In genomic region chr15:40436116-40436891, GRCh38 we compare ENCODE assay signal across 8 cellular contexts. TPM values are rescaled to one million over a fixed set of nuclear protein-coding genes. Genes with fewer than 3 reads are reported as not detected.
DNase-seq lines count a peak whose midpoint lies in the region; ATAC-seq and TF ChIP-seq lines count a peak whose summit lies in the region.

No MANE protein-coding gene starts in this region.

- H3K4me3 ChIP-seq in foreskin fibroblast (ENCODE audit: low read depth in 1 of 2, low read length in 2 of 2): peak overlapping the region; percentile 36 to 41
- H3K4me3 ChIP-seq in skeletal muscle satellite cell (ENCODE audit: low read length): peak overlapping the region; percentile 52

- H3K4me1 ChIP-seq in skeletal muscle satellite cell (ENCODE audit: control insufficient read depth, insufficient read depth, low read length): peaks cover 16% of the 10 kb centered on the region

- H3K9ac ChIP-seq in skeletal muscle satellite cell (ENCODE audit: low read depth, low read length): no peak overlapping the region

- ATAC-seq in SK-N-SH treated with all-trans-retinoic acid at 6 μM for 48 hours (peak; percentile 15; the same call in 2 of the 3 replicates), HG02642 (IDR thresholded peaks at IDR 0.05; ENCODE audit: poor library complexity, unreplicated experiment) (no peak)

- peak overlapping the region; percentile 63 for H3K4me2 ChIP-seq in skeletal muscle satellite cell (ENCODE audit: low read length)

- H3K36me3 ChIP-seq in skeletal muscle satellite cell (ENCODE audit: insufficient read depth, low read length): no peaks in the 10 kb centered on the region

- H3K9me3 ChIP-seq in skeletal muscle satellite cell (replicated peaks; ENCODE audit: low read length): no peaks in the 10 kb centered on the region

- TF ChIP-seq CTCF in foreskin fibroblast (IDR thresholded peaks at IDR 0.05; ENCODE audit: low read depth, low read length): no peak

- peaks cover 75% of the 10 kb centered on the region for H3K27me3 ChIP-seq in skeletal muscle satellite cell (ENCODE audit: control insufficient read depth, insufficient read depth, low read length)

- DNase-seq in NCI-H1417 (lab: John Stamatoyannopoulos, UW): peak in 2 of 3 experiments; percentile 43 to 53
- no peak for DNase-seq in NCI-H1417 treated with DMSO at 0.1 percent for 48 hours (lab: John Stamatoyannopoulos, UW)
- DNase-seq in foreskin fibroblast: peak in 1 of 2 donors; percentile 37
- DNase-seq in superior temporal gyrus (ENCODE audit: extremely low spot score): no peak
- DNase-seq in globus pallidus (ENCODE audit: low spot score): no peak

TF ChIP-seq in SK-N-SH treated with all-trans-retinoic acid at 6 μM for 48 hours, 23 proteins besides CTCF, POLR2A, EP300 and RAD21:
- peak; percentile 38; the same call in 1 of the 2 replicates for TF ChIP-seq PATZ1 (CRISPR knock-in tag; IDR thresholded peaks at IDR 0.05; ENCODE audit: borderline replicate concordance)
- TF ChIP-seq ZNF8 (CRISPR knock-in tag; IDR thresholded peaks at IDR 0.05): no peak

RNA-seq across cellular contexts. Expression of gene BAHD1, which starts 4.4 kb away (rescaled TPM):
- total RNA-seq in skeletal muscle satellite cell (2012; rRNA removed): 6.8 and 7.2 TPM in 2 replicates

RNA-seq across cellular contexts. Expression of gene IVD, which starts 30.7 kb away (rescaled TPM):
- total RNA-seq in skeletal muscle satellite cell (2012; rRNA removed): 35.5 and 37.6 TPM in 2 replicates

RNA-seq across cellular contexts. Expression of gene CHST14, which starts 34.5 kb away (rescaled TPM):
- 7.1 and 8.3 TPM in 2 replicates for total RNA-seq in skeletal muscle satellite cell (2012; rRNA removed)

RNA-seq across cellular contexts. Expression of gene KNSTRN, which starts 53.8 kb away (rescaled TPM):
- 45.6 and 50.7 TPM in 2 replicates for total RNA-seq in skeletal muscle satellite cell (2012; rRNA removed)

Comparison
In these comparisons a context has a peak if more than half of its experiments do, and no peak if none do; other contexts are left out.
1. DNase-seq: peak in NCI-H1417 (2 of 3); none in NCI-H1417 treated with DMSO at 0.1 percent for 48 hours (single experiment), superior temporal gyrus (single experiment) and globus pallidus (single experiment).